Comparison of ENCODE assay signal across 35 cellular contexts in the genomic region with DNA sequence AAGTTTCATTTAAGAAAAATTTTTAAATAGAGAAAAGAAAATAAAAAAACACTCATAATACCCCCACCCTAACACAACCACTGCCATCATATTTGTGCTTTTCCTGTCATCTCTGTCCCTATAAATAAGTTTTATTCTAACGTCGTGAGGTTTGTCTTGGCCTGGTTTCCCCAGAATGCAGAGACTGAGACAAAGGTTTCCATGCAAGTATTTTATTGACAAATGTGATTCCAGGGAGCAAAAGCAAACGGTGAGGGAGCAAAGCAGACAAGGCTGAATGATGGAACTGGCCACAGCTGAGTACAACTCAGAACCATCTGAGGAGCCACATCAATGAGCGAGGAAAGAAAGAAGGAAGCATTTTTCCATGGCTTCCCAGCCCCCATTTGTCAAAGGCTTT.
"Had no signal": no experiment of that assay in that cellular context is flagged by ENCODE, and none has a peak within 500 bp of the region (broad histone marks: within the 10 kb centered on the region; RNA-seq: fewer than 3 reads in every experiment).

No MANE protein-coding gene starts in this region.

- H3K9me3 ChIP-seq: MG63 had no signal

- H3K36me3 ChIP-seq: MG63 had no signal

- H3K4me3 ChIP-seq: MG63 had no signal

- DNase-seq: Karpas-422, Kasumi-1, MG63, MM.1S, MV-4-11, NCI-H1048, NCI-H1092, NCI-H1092 treated with DMSO at 0.1 percent for 48 hours, NCI-H1105, NCI-H1105 treated with DMSO at 0.1 percent for 48 hours, NCI-H1417, NCI-H1417 treated with DMSO at 0.1 percent for 48 hours, NCI-H1436, NCI-H1436 treated with DMSO at 0.1 percent for 48 hours, NCI-H146, NCI-H1694, NCI-H1694 treated with DMSO at 0.1 percent for 48 hours, NCI-H187, NCI-H187 treated with DMSO at 0.1 percent for 48 hours, NCI-H1930, NCI-H2029, NCI-H2029 treated with DMSO at 0.1 percent for 48 hours, NCI-H2081, NCI-H2081 treated with DMSO at 0.1 percent for 48 hours, NCI-H2107, NCI-H2171, NCI-H2171 treated with DMSO at 0.1 percent for 48 hours, NCI-H2227 treated with DMSO at 0.1 percent for 48 hours, NCI-H226, NCI-H345, NCI-H446, NCI-H446 treated with DMSO at 0.1 percent for 48 hours, NCI-H510A, NCI-H510A treated with DMSO at 0.1 percent for 48 hours, NCI-H524 had no signal

- H3K27me3 ChIP-seq: MG63 had no signal
